Comparison of ENCODE assay signal across 2 cellular contexts in genomic region chr20:59645761-59646171, GRCh38.
TF ChIP-seq lines count a peak whose summit lies in the region.

No MANE protein-coding gene starts in this region.

TF ChIP-seq in HCT116, 20 proteins besides CTCF, POLR2A, EP300 and RAD21:
- TF ChIP-seq EGR1 (IDR thresholded peaks at IDR 0.05; ENCODE audit: low read depth) (no peak), ZNF274 (IDR thresholded peaks at IDR 0.05; ENCODE audit: low read depth, low read length) (no peak)
TF ChIP-seq in HCT116: peak in this region for 0.

TF ChIP-seq in K562, 482 proteins besides CTCF, POLR2A, EP300 and RAD21 (continued from another document):
- TF ChIP-seq ZEB2 (IDR thresholded peaks at IDR 0.05) (no peak), KAT2B (IDR thresholded peaks at IDR 0.05; ENCODE audit: low read depth, low read length) (no peak), RBFOX2 (IDR thresholded peaks at IDR 0.05; ENCODE audit: low read depth, low read length) (no peak), ZKSCAN8 (CRISPR knock-in tag; IDR thresholded peaks at IDR 0.05) (no peak), SMARCC2 (IDR thresholded peaks at IDR 0.05; ENCODE audit: low read depth) (no peak), XRCC5 (IDR thresholded peaks at IDR 0.05; ENCODE audit: low read depth, low read length) (no peak), ERF (CRISPR knock-in tag; IDR thresholded peaks at IDR 0.05) (no peak)
- TF ChIP-seq, protein P1, sequence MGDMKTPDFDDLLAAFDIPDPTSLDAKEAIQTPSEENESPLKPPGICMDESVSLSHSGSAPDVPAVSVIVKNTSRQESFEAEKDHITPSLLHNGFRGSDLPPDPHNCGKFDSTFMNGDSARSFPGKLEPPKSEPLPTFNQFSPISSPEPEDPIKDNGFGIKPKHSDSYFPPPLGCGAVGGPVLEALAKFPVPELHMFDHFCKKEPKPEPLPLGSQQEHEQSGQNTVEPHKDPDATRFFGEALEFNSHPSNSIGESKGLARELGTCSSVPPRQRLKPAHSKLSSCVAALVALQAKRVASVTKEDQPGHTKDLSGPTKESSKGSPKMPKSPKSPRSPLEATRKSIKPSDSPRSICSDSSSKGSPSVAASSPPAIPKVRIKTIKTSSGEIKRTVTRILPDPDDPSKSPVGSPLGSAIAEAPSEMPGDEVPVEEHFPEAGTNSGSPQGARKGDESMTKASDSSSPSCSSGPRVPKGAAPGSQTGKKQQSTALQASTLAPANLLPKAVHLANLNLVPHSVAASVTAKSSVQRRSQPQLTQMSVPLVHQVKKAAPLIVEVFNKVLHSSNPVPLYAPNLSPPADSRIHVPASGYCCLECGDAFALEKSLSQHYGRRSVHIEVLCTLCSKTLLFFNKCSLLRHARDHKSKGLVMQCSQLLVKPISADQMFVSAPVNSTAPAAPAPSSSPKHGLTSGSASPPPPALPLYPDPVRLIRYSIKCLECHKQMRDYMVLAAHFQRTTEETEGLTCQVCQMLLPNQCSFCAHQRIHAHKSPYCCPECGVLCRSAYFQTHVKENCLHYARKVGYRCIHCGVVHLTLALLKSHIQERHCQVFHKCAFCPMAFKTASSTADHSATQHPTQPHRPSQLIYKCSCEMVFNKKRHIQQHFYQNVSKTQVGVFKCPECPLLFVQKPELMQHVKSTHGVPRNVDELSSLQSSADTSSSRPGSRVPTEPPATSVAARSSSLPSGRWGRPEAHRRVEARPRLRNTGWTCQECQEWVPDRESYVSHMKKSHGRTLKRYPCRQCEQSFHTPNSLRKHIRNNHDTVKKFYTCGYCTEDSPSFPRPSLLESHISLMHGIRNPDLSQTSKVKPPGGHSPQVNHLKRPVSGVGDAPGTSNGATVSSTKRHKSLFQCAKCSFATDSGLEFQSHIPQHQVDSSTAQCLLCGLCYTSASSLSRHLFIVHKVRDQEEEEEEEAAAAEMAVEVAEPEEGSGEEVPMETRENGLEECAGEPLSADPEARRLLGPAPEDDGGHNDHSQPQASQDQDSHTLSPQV (IDR thresholded peaks at IDR 0.05), result no peak
- TF ChIP-seq, protein P2, sequence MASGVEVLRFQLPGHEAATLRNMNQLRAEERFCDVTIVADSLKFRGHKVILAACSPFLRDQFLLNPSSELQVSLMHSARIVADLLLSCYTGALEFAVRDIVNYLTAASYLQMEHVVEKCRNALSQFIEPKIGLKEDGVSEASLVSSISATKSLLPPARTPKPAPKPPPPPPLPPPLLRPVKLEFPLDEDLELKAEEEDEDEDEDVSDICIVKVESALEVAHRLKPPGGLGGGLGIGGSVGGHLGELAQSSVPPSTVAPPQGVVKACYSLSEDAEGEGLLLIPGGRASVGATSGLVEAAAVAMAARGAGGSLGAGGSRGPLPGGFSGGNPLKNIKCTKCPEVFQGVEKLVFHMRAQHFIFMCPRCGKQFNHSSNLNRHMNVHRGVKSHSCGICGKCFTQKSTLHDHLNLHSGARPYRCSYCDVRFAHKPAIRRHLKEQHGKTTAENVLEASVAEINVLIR (CRISPR knock-in tag; IDR thresholded peaks at IDR 0.05), result no peak
